In genomic region chr4:147837435-147837834, GRCh38 we compare ENCODE assay signal across 9 cellular contexts.
A peak's percentile ranks its signal among the peaks of the same experiment; 100 is the strongest.
DNase-seq lines count a peak whose midpoint lies in the region; ATAC-seq and TF ChIP-seq lines count a peak whose summit lies in the region.
"Had no signal": no experiment of that assay in that cellular context is flagged by ENCODE, and none has a peak within 500 bp of the region (broad histone marks: within the 10 kb centered on the region; RNA-seq: fewer than 3 reads in every experiment).

No MANE protein-coding gene starts in this region.

- in situ Hi-C loops in GM23248 (cut with MboI) = no loop called here

- 93 to 97% methylated on average over 1 of the region's 1 CpG for WGBS in GM23248 (ENCODE audit: low coverage in 1 of 2, low lambda C conversion rate in 2 of 2, missing lambda C conversion rate in 2 of 2), 2 experiments

- no peaks in the 10 kb centered on the region for H4K20me1 ChIP-seq in GM23248 (ENCODE audit: insufficient read depth)

- intact Hi-C loops in mucosa of descending colon (cut with DNase I, micrococcal nuclease) = no loop called here

- H3K4me2 ChIP-seq in GM23248 (ENCODE audit: unreplicated experiment) = no peak overlapping the region

- peaks cover 24% of the 10 kb centered on the region for H3F3A ChIP-seq in GM23248 (ENCODE audit: insufficient read depth)

- no peak overlapping the region for H3K9ac ChIP-seq in GM23248

- peaks cover 22% of the 10 kb centered on the region for H3K4me1 ChIP-seq in GM23248 (ENCODE audit: insufficient read depth)
- H3K4me1 ChIP-seq in RWPE2 (ENCODE audit: insufficient read depth, poor library complexity, severe bottlenecking) = no peaks in the 10 kb centered on the region
- H3K4me1 ChIP-seq in mucosa of descending colon (ENCODE audit: low read depth) = no peaks in the 10 kb centered on the region

- no peaks in the 10 kb centered on the region for H3K9me2 ChIP-seq in GM23248 (ENCODE audit: insufficient read depth)

- DNase-seq in GM23248 (peak; percentile 19), RWPE2 (ENCODE audit: low spot score) (no peak), fibroblast of peridontal ligament (ENCODE audit: extremely low read depth) (peak; percentile 49), stromal cell of bone marrow (ENCODE audit: low read depth) (peak; percentile 49), mucosa of descending colon (no peak), UCSD-AML1 (lab: John Stamatoyannopoulos, UW; ENCODE audit: unreplicated experiment) (no peak)
- DNase-seq: GOT3 had no signal

- H3K27ac ChIP-seq in GM23248 (no peak overlapping the region), RWPE2 (ENCODE audit: poor library complexity, severe bottlenecking) (no peak overlapping the region)

- peaks cover 92% of the 10 kb centered on the region for H3K79me2 ChIP-seq in GM23248 (ENCODE audit: insufficient read depth)

- H3K4me3 ChIP-seq in GM23248 (no peak overlapping the region), RWPE2 (ENCODE audit: severe bottlenecking) (no peak overlapping the region), mucosa of descending colon (no peak overlapping the region)

- peak; percentile 5 for TF ChIP-seq CTCF in RWPE2 (IDR thresholded peaks at IDR 0.05; ENCODE audit: poor library complexity, severe bottlenecking)
- no peak for TF ChIP-seq CTCF in mucosa of descending colon (IDR thresholded peaks at IDR 0.05)

- ATAC-seq in RWPE2 (ENCODE audit: low read depth) (peak; percentile 60; the same call in 1 of the 3 replicates), HG03521 (IDR thresholded peaks at IDR 0.05; ENCODE audit: unreplicated experiment) (no peak), mucosa of descending colon (no peak)
- ATAC-seq: activated naive CD4-positive, alpha-beta T cell treated with anti-CD3 and anti-CD28 coated beads, Interleukin-2, amount 50 U/mL, for 72 hours had no signal

- no peaks in the 10 kb centered on the region for H3K27me3 ChIP-seq in GM23248 (replicated peaks; ENCODE audit: insufficient read depth)
- H3K27me3 ChIP-seq in RWPE2 (ENCODE audit: insufficient read depth, poor library complexity, severe bottlenecking) = no peaks in the 10 kb centered on the region

- no peak overlapping the region for H2AFZ ChIP-seq in GM23248

- H3K9me3 ChIP-seq in GM23248 (ENCODE audit: low read depth) = no peaks in the 10 kb centered on the region
- no peaks in the 10 kb centered on the region for H3K9me3 ChIP-seq in RWPE2 (ENCODE audit: severe bottlenecking)
- H3K9me3 ChIP-seq in mucosa of descending colon = no peaks in the 10 kb centered on the region

- peaks cover 8% of the 10 kb centered on the region; the same call in 1 of the 2 replicates for H3K36me3 ChIP-seq in GM23248 (ENCODE audit: low read depth)
- no peaks in the 10 kb centered on the region; the same call in 1 of the 2 replicates for H3K36me3 ChIP-seq in RWPE2 (ENCODE audit: low read depth)
- no peaks in the 10 kb centered on the region for H3K36me3 ChIP-seq in mucosa of descending colon (ENCODE audit: low read depth)

Comparison
In these comparisons a context has a peak if more than half of its experiments do, and no peak if none do; other contexts are left out.
1. DNase-seq: peak in GM23248 (single experiment), fibroblast of peridontal ligament (single experiment) and stromal cell of bone marrow (single experiment); none in RWPE2 (single experiment), mucosa of descending colon (0 of 3) and UCSD-AML1 (single experiment).